ENCODE assay signal across 8 cellular contexts in the genomic region with DNA sequence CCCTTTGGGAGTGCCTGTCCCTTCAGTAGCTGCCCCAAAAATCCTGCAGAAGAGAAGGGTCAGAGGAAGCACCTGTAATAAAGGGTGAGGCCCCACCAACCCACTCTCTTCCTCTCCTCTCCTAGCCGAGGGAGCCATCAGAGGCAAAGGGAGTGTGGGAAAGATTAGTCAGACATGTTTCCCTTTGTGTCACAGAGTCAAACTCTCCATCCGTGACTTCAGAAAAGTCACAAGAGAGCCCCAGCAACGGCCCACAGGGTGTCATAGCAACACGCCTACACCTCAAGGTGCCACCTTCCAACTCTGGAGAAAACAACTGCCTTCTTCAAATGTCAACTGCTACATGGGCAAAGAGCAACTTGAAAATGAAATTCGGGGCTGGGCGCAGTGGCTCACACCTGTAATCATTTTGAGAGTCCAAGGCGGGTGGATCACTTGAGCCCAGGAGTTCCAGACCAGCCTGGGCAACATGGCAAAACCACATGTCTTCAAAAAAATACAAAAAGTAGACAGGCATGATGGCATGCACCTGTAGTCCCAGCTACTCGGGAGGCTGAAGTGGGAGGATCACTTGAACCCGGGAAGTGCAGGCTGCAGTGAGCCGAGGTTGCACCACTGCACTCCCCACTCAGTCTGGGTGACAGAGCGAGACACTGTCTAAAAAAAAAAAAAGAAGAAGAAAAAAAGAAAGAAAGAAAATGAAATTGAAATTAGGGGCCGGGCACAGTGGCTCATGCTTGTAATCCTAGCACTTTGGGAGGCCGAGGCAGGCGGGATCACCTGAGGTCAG. TPM values are rescaled to one million over a fixed set of nuclear protein-coding genes. Genes with fewer than 3 reads are reported as not detected.
DNase-seq lines count a peak whose midpoint lies in the region; ATAC-seq, FAIRE-seq and TF ChIP-seq lines count a peak whose summit lies in the region.

No MANE protein-coding gene starts in this region.

- peak overlapping the region; percentile 89 for H3K27ac Mint-ChIP-seq in activated CD4-positive, alpha-beta T cell treated with anti-CD3 and anti-CD28 coated beads, Interleukin-2, amount 10 ng/mL, durations not matched to agents 7 days and 5 days

- CTCF ChIA-PET in activated CD4-positive, alpha-beta T cell treated with anti-CD3 and anti-CD28 coated beads, Interleukin-2, amount 10 ng/mL, durations not matched to agents 7 days and 5 days (lab: Charles Lee) = interaction anchor here (1.0 to 3.1 kb wide), 11 partner anchors 8 to 114 kb away, joined by 3 to 18 read pairs (median 4); partner anchors contain the start of gene TAPBPL

- no peak overlapping the region for H3K9ac ChIP-seq in kidney (ENCODE audit: low read length in 2 of 2)

- peak overlapping the region; percentile 42 for H3K4me3 Mint-ChIP-seq in activated CD4-positive, alpha-beta T cell treated with anti-CD3 and anti-CD28 coated beads, Interleukin-2, amount 10 ng/mL, durations not matched to agents 7 days and 5 days

- FAIRE-seq in kidney (lab: Jason Lieb, UNC) = no peak

- H3K9me3 Mint-ChIP-seq in activated CD4-positive, alpha-beta T cell treated with anti-CD3 and anti-CD28 coated beads, Interleukin-2, amount 10 ng/mL, durations not matched to agents 7 days and 5 days = no peaks in the 10 kb centered on the region

- no peaks in the 10 kb centered on the region for H3K27me3 Mint-ChIP-seq in activated CD4-positive, alpha-beta T cell treated with anti-CD3 and anti-CD28 coated beads, Interleukin-2, amount 10 ng/mL, durations not matched to agents 7 days and 5 days

- 73% methylated on average over 14 of the region's 14 CpGs for WGBS in tibial nerve, 2 donors

- DNase-seq in activated CD4-positive, alpha-beta T cell treated with anti-CD3 and anti-CD28 coated beads, Interleukin-2, amount 10 ng/mL, durations not matched to agents 7 days and 5 days = peak; percentile 86
- DNase-seq in kidney (peak; percentile 80), DMS79 (lab: John Stamatoyannopoulos, UW) (no peak), tibial nerve (ENCODE audit: low spot score in 2 of 2) (no peak), NCI-H345 (lab: John Stamatoyannopoulos, UW) (no peak)
- peak; percentile 65 to 85 (median 78) for DNase-seq in stimulated activated naive CD4-positive, alpha-beta T cell (lab: John Stamatoyannopoulos, UW)

- H3K9me3 ChIP-seq in kidney (ENCODE audit: control insufficient read depth in 1 of 2, low read length in 2 of 2) (no peaks in the 10 kb centered on the region), tibial nerve (no peaks in the 10 kb centered on the region)

- no peak overlapping the region for H3K27ac ChIP-seq in kidney (ENCODE audit: low read depth in 2 of 2, low read length in 2 of 2)
- peak overlapping the region in 1 of 4 donors; percentile 67 for H3K27ac ChIP-seq in tibial nerve

- H3K36me3 ChIP-seq in kidney (ENCODE audit: control insufficient read depth in 1 of 2, insufficient read depth in 2 of 2, low read length in 2 of 2) (no peaks in the 10 kb centered on the region), tibial nerve (no peaks in the 10 kb centered on the region)

- TF ChIP-seq POLR2A in tibial nerve (IDR thresholded peaks at IDR 0.05) = no peak

- POLR2A ChIA-PET in activated CD4-positive, alpha-beta T cell treated with anti-CD3 and anti-CD28 coated beads, Interleukin-2, amount 10 ng/mL, durations not matched to agents 7 days and 5 days (lab: Charles Lee) = interaction anchor here (1.3 kb wide), 1 partner anchor 107 kb away, joined by 3 read pairs; the partner anchor contains the start of gene GAPDH

- intact Hi-C loops in kidney (cut with DNase I) = no loop called here

- no peaks in the 10 kb centered on the region for H3K36me3 Mint-ChIP-seq in activated CD4-positive, alpha-beta T cell treated with anti-CD3 and anti-CD28 coated beads, Interleukin-2, amount 10 ng/mL, durations not matched to agents 7 days and 5 days (ENCODE audit: low read depth)

- peak; percentile 62 for ATAC-seq in GM18868 (IDR thresholded peaks at IDR 0.05; ENCODE audit: unreplicated experiment)
- peak; percentile 61 for ATAC-seq in HG03025 (IDR thresholded peaks at IDR 0.05; ENCODE audit: low FRiP score, unreplicated experiment)

- no peak for TF ChIP-seq EP300 in tibial nerve (IDR thresholded peaks at IDR 0.05)

- H3K4me3 ChIP-seq in kidney (ENCODE audit: low read length in 2 of 2) (no peak overlapping the region), tibial nerve (no peak overlapping the region)

- H3K4me1 ChIP-seq in kidney (ENCODE audit: control insufficient read depth in 1 of 2, insufficient read depth in 1 of 2, low read depth in 1 of 2, low read length in 2 of 2) (peaks cover 7 to 16% of the 10 kb centered on the region in 2 donors), tibial nerve (peaks cover 0 to 29% (median 10%) of the 10 kb centered on the region in 4 donors)

- peaks cover 69% of the 10 kb centered on the region for H3K4me1 Mint-ChIP-seq in activated CD4-positive, alpha-beta T cell treated with anti-CD3 and anti-CD28 coated beads, Interleukin-2, amount 10 ng/mL, durations not matched to agents 7 days and 5 days

- TF ChIP-seq CTCF in kidney (IDR thresholded peaks at IDR 0.05; ENCODE audit: borderline replicate concordance, extremely low read depth, insufficient read depth) (no peak), tibial nerve (IDR thresholded peaks at IDR 0.05) (no peak)

- no peaks in the 10 kb centered on the region for H3K27me3 ChIP-seq in tibial nerve

RNA-seq across cellular contexts. Expression of gene CD27, which starts 17.7 kb away (rescaled TPM):
- 100 to 1,000 TPM; 115 to 134 TPM for total RNA-seq in activated CD4-positive, alpha-beta T cell treated with anti-CD3 and anti-CD28 coated beads, Interleukin-2, amount 10 ng/mL, durations not matched to agents 7 days and 5 days
- total RNA-seq in kidney (6.6 TPM), tibial nerve (under 1 TPM in 2 of 4 donors, not detected in 2; 0.44 to 0.63 TPM)
- not detected for polyA plus RNA-seq in kidney (ENCODE audit: insufficient read depth, low read depth, low replicate concordance)

RNA-seq across cellular contexts. Expression of gene TAPBPL, which starts 24.8 kb away (rescaled TPM):
- total RNA-seq in activated CD4-positive, alpha-beta T cell treated with anti-CD3 and anti-CD28 coated beads, Interleukin-2, amount 10 ng/mL, durations not matched to agents 7 days and 5 days = 10 to 100 TPM; 45.8 to 47.9 TPM
- total RNA-seq in kidney (44.7 TPM), tibial nerve (10 to 100 TPM; 13.9 to 31.9 (median 25.2) TPM)
- polyA plus RNA-seq in kidney (ENCODE audit: insufficient read depth, low read depth, low replicate concordance) = 34.5 TPM

RNA-seq across cellular contexts. Expression of gene LTBR, which starts 43.1 kb away (rescaled TPM):
- total RNA-seq in activated CD4-positive, alpha-beta T cell treated with anti-CD3 and anti-CD28 coated beads, Interleukin-2, amount 10 ng/mL, durations not matched to agents 7 days and 5 days = not detected
- 114 TPM for total RNA-seq in kidney
- 77.8 TPM for polyA plus RNA-seq in kidney (ENCODE audit: insufficient read depth, low read depth, low replicate concordance)
- 100 to 1,000 TPM; 119 to 234 (median 151) TPM for total RNA-seq in tibial nerve

RNA-seq across cellular contexts. Expression of gene VAMP1, which starts 43.4 kb away (rescaled TPM):
- total RNA-seq in activated CD4-positive, alpha-beta T cell treated with anti-CD3 and anti-CD28 coated beads, Interleukin-2, amount 10 ng/mL, durations not matched to agents 7 days and 5 days = 10 to 100 TPM; 61.4 to 73.4 TPM
- total RNA-seq in kidney (13.2 TPM), tibial nerve (10 to 100 TPM; 12.0 to 31.0 (median 19.3) TPM)
- 4.9 TPM for polyA plus RNA-seq in kidney (ENCODE audit: insufficient read depth, low read depth, low replicate concordance)

RNA-seq across cellular contexts. Expression of gene SCNN1A, which starts 51.7 kb away (rescaled TPM):
- under 1 TPM; 0.54 to 0.67 TPM for total RNA-seq in activated CD4-positive, alpha-beta T cell treated with anti-CD3 and anti-CD28 coated beads, Interleukin-2, amount 10 ng/mL, durations not matched to agents 7 days and 5 days
- 452 TPM for total RNA-seq in kidney
- 225 TPM for polyA plus RNA-seq in kidney (ENCODE audit: insufficient read depth, low read depth, low replicate concordance)
- 10 to 100 TPM; 15.9 to 46.5 (median 18.8) TPM for total RNA-seq in tibial nerve

Comparison
In these comparisons a context has a peak if more than half of its experiments do, and no peak if none do; other contexts are left out.
1. DNase-seq: peak in activated CD4-positive, alpha-beta T cell treated with anti-CD3 and anti-CD28 coated beads, Interleukin-2, amount 10 ng/mL, durations not matched to agents 7 days and 5 days (single experiment), kidney (single experiment) and stimulated activated naive CD4-positive, alpha-beta T cell (6 of 6); none in DMS79 (single experiment), tibial nerve (0 of 2) and NCI-H345 (single experiment).
2. RNA of gene CD27, which starts 17.7 kb away (total RNA-seq): 115 to 134 TPM in activated CD4-positive, alpha-beta T cell treated with anti-CD3 and anti-CD28 coated beads, Interleukin-2, amount 10 ng/mL, durations not matched to agents 7 days and 5 days; 6.6 TPM in kidney (single experiment) and 0.44 to 0.63 TPM in tibial nerve; every median in the first group is over 10 times any median in the second.
3. RNA of gene LTBR, which starts 43.1 kb away (total RNA-seq): 119 to 234 TPM in tibial nerve and 114 TPM in kidney (single experiment); not detected in activated CD4-positive, alpha-beta T cell treated with anti-CD3 and anti-CD28 coated beads, Interleukin-2, amount 10 ng/mL, durations not matched to agents 7 days and 5 days; every median in the first group is over 100 times any median in the second.